In genomic region chr2:64104944-64105343, GRCh38 we compare ENCODE assay signal across 2 cellular contexts.
TF ChIP-seq lines count a peak whose summit lies in the region.

No MANE protein-coding gene starts in this region.

TF ChIP-seq in HEK293, 187 proteins besides CTCF, POLR2A, EP300 and RAD21 (continued from another document):
- peak; percentile 51 for TF ChIP-seq PRDM6 (tag by site-specific recombination; IDR thresholded peaks at IDR 0.05)
- peak; percentile 39; the same call in 1 of the 2 replicates for TF ChIP-seq ZNF366 (tag by site-specific recombination; conservative IDR thresholded peaks at IDR 0.05)
- peak; percentile 16; the same call in 1 of the 2 replicates for TF ChIP-seq OSR2 (tag by site-specific recombination; IDR thresholded peaks at IDR 0.05)
- TF ChIP-seq SCRT2 (tag by site-specific recombination; IDR thresholded peaks at IDR 0.05) = peak; percentile 40
- TF ChIP-seq ZNF530 (tag by site-specific recombination; IDR thresholded peaks at IDR 0.05; ENCODE audit: low read depth) = no peak
- no peak for TF ChIP-seq KLF7 (tag by site-specific recombination; IDR thresholded peaks at IDR 0.05; ENCODE audit: borderline replicate concordance)
- no peak for TF ChIP-seq ZNF426 (tag by site-specific recombination; IDR thresholded peaks at IDR 0.05)
- TF ChIP-seq ZNF596 (tag by site-specific recombination; IDR thresholded peaks at IDR 0.05) = no peak
- TF ChIP-seq ZFP37 (tag by site-specific recombination; IDR thresholded peaks at IDR 0.05) = no peak
- TF ChIP-seq ZNF610 (tag by site-specific recombination; IDR thresholded peaks at IDR 0.05; ENCODE audit: borderline replicate concordance) = no peak
- no peak for TF ChIP-seq ZNF664 (tag by site-specific recombination; IDR thresholded peaks at IDR 0.05)
- TF ChIP-seq ZNF558 (tag by site-specific recombination; IDR thresholded peaks at IDR 0.05) = no peak
- TF ChIP-seq ZNF843 (tag by site-specific recombination; IDR thresholded peaks at IDR 0.05) = 0 out of 2 replicates have a peak, but pooled peaks have one; percentile 34
- no peak for TF ChIP-seq ZBTB11 (tag by site-specific recombination; conservative IDR thresholded peaks at IDR 0.05; ENCODE audit: low read depth)
- TF ChIP-seq, protein P1, sequence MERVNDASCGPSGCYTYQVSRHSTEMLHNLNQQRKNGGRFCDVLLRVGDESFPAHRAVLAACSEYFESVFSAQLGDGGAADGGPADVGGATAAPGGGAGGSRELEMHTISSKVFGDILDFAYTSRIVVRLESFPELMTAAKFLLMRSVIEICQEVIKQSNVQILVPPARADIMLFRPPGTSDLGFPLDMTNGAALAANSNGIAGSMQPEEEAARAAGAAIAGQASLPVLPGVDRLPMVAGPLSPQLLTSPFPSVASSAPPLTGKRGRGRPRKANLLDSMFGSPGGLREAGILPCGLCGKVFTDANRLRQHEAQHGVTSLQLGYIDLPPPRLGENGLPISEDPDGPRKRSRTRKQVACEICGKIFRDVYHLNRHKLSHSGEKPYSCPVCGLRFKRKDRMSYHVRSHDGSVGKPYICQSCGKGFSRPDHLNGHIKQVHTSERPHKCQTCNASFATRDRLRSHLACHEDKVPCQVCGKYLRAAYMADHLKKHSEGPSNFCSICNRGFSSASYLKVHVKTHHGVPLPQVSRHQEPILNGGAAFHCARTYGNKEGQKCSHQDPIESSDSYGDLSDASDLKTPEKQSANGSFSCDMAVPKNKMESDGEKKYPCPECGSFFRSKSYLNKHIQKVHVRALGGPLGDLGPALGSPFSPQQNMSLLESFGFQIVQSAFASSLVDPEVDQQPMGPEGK (tag by site-specific recombination; IDR thresholded peaks at IDR 0.05) = no peak
- no peak for TF ChIP-seq ZNF623 (tag by site-specific recombination; IDR thresholded peaks at IDR 0.05)
- no peak; the same call in 1 of the 2 replicates for TF ChIP-seq IKZF3 (tag by site-specific recombination; IDR thresholded peaks at IDR 0.05)
- TF ChIP-seq WT1 (tag by site-specific recombination; IDR thresholded peaks at IDR 0.05) = no peak
- TF ChIP-seq ZNF549 (tag by site-specific recombination; IDR thresholded peaks at IDR 0.05) = no peak

TF ChIP-seq in SK-N-SH treated with all-trans-retinoic acid at 6 μM for 48 hours, 23 proteins besides CTCF, POLR2A, EP300 and RAD21 (continued from another document):
- TF ChIP-seq TSHZ2 (CRISPR knock-in tag; IDR thresholded peaks at IDR 0.05) (no peak), CSDC2 (CRISPR knock-in tag; IDR thresholded peaks at IDR 0.05) (no peak), ZNF8 (CRISPR knock-in tag; IDR thresholded peaks at IDR 0.05) (no peak), SNAI2 (CRISPR knock-in tag; IDR thresholded peaks at IDR 0.05) (no peak), ARNTL (CRISPR knock-in tag; IDR thresholded peaks at IDR 0.05; ENCODE audit: borderline replicate concordance, low read depth) (no peak), ZNF70 (CRISPR knock-in tag; IDR thresholded peaks at IDR 0.05) (0 out of 2 replicates have a peak, but pooled peaks have one; percentile 51)
- TF ChIP-seq, protein P1 (CRISPR knock-in tag; IDR thresholded peaks at IDR 0.05; ENCODE audit: borderline replicate concordance) = no peak
